9 cellular contexts compared by ENCODE assay signal in genomic region chr17:81885869-81886548, GRCh38. TPM values are rescaled to one million over a fixed set of nuclear protein-coding genes. Genes with fewer than 3 reads are reported as not detected.
A peak's percentile ranks its signal among the peaks of the same experiment; 100 is the strongest.
DNase-seq lines count a peak whose midpoint lies in the region; ATAC-seq and TF ChIP-seq lines count a peak whose summit lies in the region.
"Had no signal": no experiment of that assay in that cellular context is flagged by ENCODE, and none has a peak within 500 bp of the region (broad histone marks: within the 10 kb centered on the region; RNA-seq: fewer than 3 reads in every experiment).

No MANE protein-coding gene starts in this region.

- H3K9me3 Mint-ChIP-seq in Caco-2 (ENCODE audit: unreplicated experiment) = no peaks in the 10 kb centered on the region
- H3K9me3 Mint-ChIP-seq in activated naive CD8-positive, alpha-beta T cell treated with anti-CD3 and anti-CD28 coated beads, Interleukin-2, amount 50 U/mL, for 24 hours = no peaks in the 10 kb centered on the region
- H3K9me3 Mint-ChIP-seq in CD14-positive monocyte = no peaks in the 10 kb centered on the region
- no peaks in the 10 kb centered on the region for H3K9me3 Mint-ChIP-seq in T-cell

- no peak overlapping the region for H2BK120ac ChIP-seq in mesenchymal stem cell (ENCODE audit: low read depth, low read length)

- no peak overlapping the region for H3K18ac ChIP-seq in mesenchymal stem cell (ENCODE audit: low read depth in 1 of 2, low read length in 2 of 2)

- H4K91ac ChIP-seq in mesenchymal stem cell (ENCODE audit: low read length) = no peak overlapping the region

- no peaks in the 10 kb centered on the region for H3K9me3 ChIP-seq in Caco-2
- no peaks in the 10 kb centered on the region for H3K9me3 ChIP-seq in Loucy (ENCODE audit: insufficient read depth, low read depth, low read length)
- no peaks in the 10 kb centered on the region for H3K9me3 ChIP-seq in mesenchymal stem cell (ENCODE audit: control insufficient read depth, low read length)
- no peaks in the 10 kb centered on the region for H3K9me3 ChIP-seq in esophagus muscularis mucosa

- H3K4me2 ChIP-seq in Loucy (ENCODE audit: low read depth, low read length, poor library complexity, severe bottlenecking) (peak overlapping the region; percentile 12), mesenchymal stem cell (ENCODE audit: low read length, poor library complexity, severe bottlenecking) (no peak overlapping the region)

- CTCF ChIA-PET in Caco-2 (lab: Charles Lee) = no interaction called here
- CTCF ChIA-PET in T-cell (lab: Charles Lee) = no interaction called here

- TF ChIP-seq CTCF in Caco-2 (IDR thresholded peaks at IDR 0.05; ENCODE audit: insufficient read depth in 1 of 2, low read depth in 1 of 2, low read length in 1 of 2, severe bottlenecking in 1 of 2, unreplicated experiment in 1 of 2) = no peak
- no peak for TF ChIP-seq CTCF in Loucy (conservative IDR thresholded peaks at IDR 0.05; ENCODE audit: low read length)
- no peak for TF ChIP-seq CTCF in esophagus muscularis mucosa (IDR thresholded peaks at IDR 0.05)
- no peak for TF ChIP-seq CTCF in CD14-positive monocyte (IDR thresholded peaks at IDR 0.05)

- no peak overlapping the region for H2BK12ac ChIP-seq in mesenchymal stem cell (ENCODE audit: low read length in 2 of 2)

- no peak overlapping the region for H2AFZ ChIP-seq in Loucy (ENCODE audit: low read length)
- H2AFZ ChIP-seq in mesenchymal stem cell (ENCODE audit: low read depth, low read length) = no peak overlapping the region

- H3K27me3 Mint-ChIP-seq in Caco-2 (ENCODE audit: insufficient read depth, unreplicated experiment) (no peaks in the 10 kb centered on the region), CD14-positive monocyte (ENCODE audit: low read depth in 3 of 3) (peaks cover 0 to 3% (median 0%) of the 10 kb centered on the region in 3 donors), T-cell (no peaks in the 10 kb centered on the region)
- H3K27me3 Mint-ChIP-seq in activated naive CD8-positive, alpha-beta T cell treated with anti-CD3 and anti-CD28 coated beads, Interleukin-2, amount 50 U/mL, for 24 hours = no peaks in the 10 kb centered on the region

- H3K9ac ChIP-seq in Loucy (ENCODE audit: low read depth, low read length, poor library complexity, severe bottlenecking) = no peak overlapping the region
- H3K9ac ChIP-seq in mesenchymal stem cell (ENCODE audit: low read length) = no peak overlapping the region

- TF ChIP-seq EP300 in esophagus muscularis mucosa (IDR thresholded peaks at IDR 0.05) = no peak

- no peak overlapping the region for H3K4ac ChIP-seq in mesenchymal stem cell (ENCODE audit: low read depth in 1 of 2, low read length in 2 of 2)

- no TSS peak for BruUV-seq in Caco-2 (replicated peaks; lab: Mats Ljungman, UMichigan)

- peak overlapping the region; percentile 84 for H3K27ac Mint-ChIP-seq in Caco-2 (ENCODE audit: unreplicated experiment)
- peak overlapping the region; percentile 52 for H3K27ac Mint-ChIP-seq in activated naive CD8-positive, alpha-beta T cell treated with anti-CD3 and anti-CD28 coated beads, Interleukin-2, amount 50 U/mL, for 24 hours
- H3K27ac Mint-ChIP-seq in CD14-positive monocyte = peak overlapping the region in 3 of 7 donors; percentile 29 to 66 (median 45)
- H3K27ac Mint-ChIP-seq in T-cell = no peak overlapping the region

- H4K20me1 ChIP-seq in Loucy (ENCODE audit: insufficient read depth, low read length, poor library complexity, severe bottlenecking) = peaks cover 58% of the 10 kb centered on the region

- peaks cover 10% of the 10 kb centered on the region for H3K36me3 ChIP-seq in Caco-2 (ENCODE audit: control insufficient read depth, insufficient read depth, low read length)
- H3K36me3 ChIP-seq in Loucy (ENCODE audit: insufficient read depth, low read length) = peaks cover 59% of the 10 kb centered on the region
- peaks cover 75 to 79% of the 10 kb centered on the region in 2 experiments for H3K36me3 ChIP-seq in mesenchymal stem cell (ENCODE audit: control insufficient read depth in 1 of 2, insufficient read depth in 2 of 2, low read depth in 1 of 2, low read length in 2 of 2)
- H3K36me3 ChIP-seq in esophagus muscularis mucosa = peaks cover 35 to 81% (median 74%) of the 10 kb centered on the region in 4 donors

- WGBS in mesenchymal stem cell = 92% methylated on average over 11 of the region's 11 CpGs
- 86% methylated on average over 8 of the region's 11 CpGs for WGBS in esophagus muscularis mucosa

- no peaks in the 10 kb centered on the region for H3K9me2 ChIP-seq in Loucy (replicated peaks; ENCODE audit: low read depth, low read length)

- POLR2A ChIA-PET in Caco-2 (lab: Charles Lee) = interaction anchor here (1.6 kb wide), 1 partner anchor 11 kb away, joined by 5 read pairs; no protein-coding TSS in a partner anchor
- POLR2A ChIA-PET in T-cell (lab: Charles Lee) = no interaction called here

- H3K27me3 ChIP-seq in Caco-2 (replicated peaks; ENCODE audit: control insufficient read depth, insufficient read depth, low read length) (no peaks in the 10 kb centered on the region), Loucy (ENCODE audit: insufficient read depth, low read length, poor library complexity, severe bottlenecking) (peaks cover 7% of the 10 kb centered on the region), mesenchymal stem cell (ENCODE audit: control insufficient read depth in 1 of 2, insufficient read depth in 1 of 2, low read length in 2 of 2) (no peaks in the 10 kb centered on the region), esophagus muscularis mucosa (no peaks in the 10 kb centered on the region)

- H2BK5ac ChIP-seq in mesenchymal stem cell (ENCODE audit: low read depth, low read length, poor library complexity, severe bottlenecking) = no peak overlapping the region

- no peak for TF ChIP-seq POLR2A in esophagus muscularis mucosa (IDR thresholded peaks at IDR 0.05; ENCODE audit: low read depth)

- H2AK5ac ChIP-seq in mesenchymal stem cell (ENCODE audit: low read length, severe bottlenecking) = peak overlapping the region; percentile 45

- H3K14ac ChIP-seq in mesenchymal stem cell (ENCODE audit: low read length in 2 of 2) = no peak overlapping the region

- H3K4me1 ChIP-seq in Caco-2 (peaks cover 11% of the 10 kb centered on the region), Loucy (ENCODE audit: insufficient read depth, low read length, poor library complexity, severe bottlenecking) (peaks cover 20% of the 10 kb centered on the region), mesenchymal stem cell (ENCODE audit: control insufficient read depth, insufficient read depth, low read depth, low read length) (peaks cover 34% of the 10 kb centered on the region), esophagus muscularis mucosa (peaks cover 16 to 22% (median 19%) of the 10 kb centered on the region in 4 donors)

- H3F3A ChIP-seq in Loucy (ENCODE audit: low read depth) = no peaks in the 10 kb centered on the region

- H3K36me3 Mint-ChIP-seq in Caco-2 (ENCODE audit: insufficient read depth, unreplicated experiment) (peaks cover 100% of the 10 kb centered on the region), CD14-positive monocyte (peaks cover 57 to 89% of the 10 kb centered on the region in 2 donors), T-cell (peaks cover 36% of the 10 kb centered on the region)
- peaks cover 73% of the 10 kb centered on the region for H3K36me3 Mint-ChIP-seq in activated naive CD8-positive, alpha-beta T cell treated with anti-CD3 and anti-CD28 coated beads, Interleukin-2, amount 50 U/mL, for 24 hours (ENCODE audit: low read depth)

- H3K4me3 ChIP-seq in Caco-2 (ENCODE audit: low read depth, low read length) (no peak overlapping the region), Loucy (ENCODE audit: low read length, poor library complexity, severe bottlenecking) (no peak overlapping the region), mesenchymal stem cell (ENCODE audit: insufficient read depth in 1 of 2, low read depth in 1 of 2, low read length in 2 of 2) (no peak overlapping the region), esophagus muscularis mucosa (no peak overlapping the region)

- H3K4me3 Mint-ChIP-seq in Caco-2 (ENCODE audit: unreplicated experiment) = no peak overlapping the region
- H3K4me3 Mint-ChIP-seq in activated naive CD8-positive, alpha-beta T cell treated with anti-CD3 and anti-CD28 coated beads, Interleukin-2, amount 50 U/mL, for 24 hours = no peak overlapping the region
- H3K4me3 Mint-ChIP-seq in CD14-positive monocyte = no peak overlapping the region
- no peak overlapping the region for H3K4me3 Mint-ChIP-seq in T-cell

- peaks cover 72% of the 10 kb centered on the region for H3K79me2 ChIP-seq in Loucy (ENCODE audit: insufficient read depth, low read length)

- no peak overlapping the region for H4K8ac ChIP-seq in mesenchymal stem cell (ENCODE audit: low read length)

- H3K4me1 Mint-ChIP-seq in Caco-2 (ENCODE audit: low read depth, unreplicated experiment) (no peaks in the 10 kb centered on the region), CD14-positive monocyte (peaks cover 8% of the 10 kb centered on the region), T-cell (peaks cover 17 to 27% (median 20%) of the 10 kb centered on the region in 3 donors)
- H3K4me1 Mint-ChIP-seq in activated naive CD8-positive, alpha-beta T cell treated with anti-CD3 and anti-CD28 coated beads, Interleukin-2, amount 50 U/mL, for 24 hours = peaks cover 17% of the 10 kb centered on the region

- H2BK15ac ChIP-seq in mesenchymal stem cell (ENCODE audit: low read depth, poor library complexity, severe bottlenecking) = no peak overlapping the region

- H3K27ac ChIP-seq in mesenchymal stem cell (ENCODE audit: low read length, poor library complexity, severe bottlenecking) (peak overlapping the region; percentile 82), esophagus muscularis mucosa (replicated peaks in 1 of 4) (no peak overlapping the region)

- peaks cover 26% of the 10 kb centered on the region for H3K79me1 ChIP-seq in mesenchymal stem cell (replicated peaks; ENCODE audit: low read length, poor library complexity, severe bottlenecking)

- H3K23ac ChIP-seq in mesenchymal stem cell (ENCODE audit: low read length in 2 of 2) = no peak overlapping the region

- ATAC-seq in activated naive CD8-positive, alpha-beta T cell treated with anti-CD3 and anti-CD28 coated beads, Interleukin-2, amount 50 U/mL, for 24 hours = peak; percentile 29
- ATAC-seq in T-cell (replicated peaks in 1 of 4) (no peak), HG02938 (IDR thresholded peaks at IDR 0.05; ENCODE audit: unreplicated experiment) (no peak)

- intact Hi-C loops in Caco-2 (cut with micrococcal nuclease; ENCODE audit: unreplicated experiment) (no loop called here), esophagus muscularis mucosa (cut with DNase I) (no loop called here), CD14-positive monocyte (cut with micrococcal nuclease) (no loop called here)

- DNase-seq in Caco-2 = no peak
- DNase-seq in activated naive CD8-positive, alpha-beta T cell treated with anti-CD3 and anti-CD28 coated beads, Interleukin-2, amount 50 U/mL, for 24 hours = no peak
- no peak for DNase-seq in mesenchymal stem cell
- no peak for DNase-seq in esophagus muscularis mucosa (ENCODE audit: extremely low spot score)
- no peak for DNase-seq in CD14-positive monocyte (ENCODE audit: low spot score)
- no peak for DNase-seq in T-cell
- DNase-seq: NCI-H2081 treated with DMSO at 0.1 percent for 48 hours had no signal

RNA-seq across cellular contexts. Expression of gene ALYREF, which starts 5.4 kb away (rescaled TPM):
- 248 and 252 TPM in 2 replicates for total RNA-seq in Caco-2 (2022)
- polyA plus RNA-seq in mesenchymal stem cell (2013, experiment 1 of 2) = 44.0 TPM
- polyA plus RNA-seq in mesenchymal stem cell (2013, experiment 2 of 2) = 42.6 TPM
- 10 to 100 TPM; 44.0 to 67.7 (median 56.5) TPM for total RNA-seq in esophagus muscularis mucosa
- polyA plus RNA-seq in CD14-positive monocyte = 10 to 100 TPM; 20.2 to 57.3 TPM
- total RNA-seq in T-cell = 10 to 100 TPM; 58.2 to 82.9 (median 63.4) TPM

RNA-seq across cellular contexts. Expression of gene ANAPC11, which starts 5.5 kb away (rescaled TPM):
- 133 and 140 TPM in 2 replicates for total RNA-seq in Caco-2 (2022)
- polyA plus RNA-seq in mesenchymal stem cell (2013, experiment 1 of 2) = 263 TPM
- 272 TPM for polyA plus RNA-seq in mesenchymal stem cell (2013, experiment 2 of 2)
- 100 to 1,000 TPM; 131 to 139 (median 135) TPM for total RNA-seq in esophagus muscularis mucosa
- polyA plus RNA-seq in CD14-positive monocyte = 100 to 1,000 TPM; 397 to 512 TPM
- 10 to 100 TPM; 37.6 to 61.3 (median 51.1) TPM for total RNA-seq in T-cell

RNA-seq across cellular contexts. Expression of gene ARHGDIA, which starts 14.9 kb away (rescaled TPM):
- 253 and 292 TPM in 2 replicates for total RNA-seq in Caco-2 (2022)
- polyA plus RNA-seq in mesenchymal stem cell (2013, experiment 1 of 2) = 494 TPM
- 496 TPM for polyA plus RNA-seq in mesenchymal stem cell (2013, experiment 2 of 2)
- total RNA-seq in esophagus muscularis mucosa = 100 to 1,000 TPM; 115 to 229 (median 202) TPM
- polyA plus RNA-seq in CD14-positive monocyte = 10 to 100 TPM; 86.3 to 97.2 TPM
- 100 to 1,000 TPM; 473 to 577 (median 504) TPM for total RNA-seq in T-cell

RNA-seq across cellular contexts. Expression of gene NPB, which starts 16.0 kb away (rescaled TPM):
- total RNA-seq in Caco-2 (2022) = 0.37 and 0.68 TPM in 2 replicates
- 0.68 TPM for polyA plus RNA-seq in mesenchymal stem cell (2013, experiment 1 of 2)
- polyA plus RNA-seq in mesenchymal stem cell (2013, experiment 2 of 2) = 1.1 TPM
- 1 to 10 TPM in 1 of 4 donors, under 1 TPM in 1, not detected in 2; 0.78 to 1.8 TPM for total RNA-seq in esophagus muscularis mucosa
- under 1 TPM in 1 of 2 donors, not detected in 1; 0.16 TPM for polyA plus RNA-seq in CD14-positive monocyte
- under 1 TPM; 0.16 to 0.51 (median 0.41) TPM for total RNA-seq in T-cell

RNA-seq across cellular contexts. Expression of gene PCYT2, which starts 25.2 kb away (rescaled TPM):
- 125 and 151 TPM in 2 replicates for total RNA-seq in Caco-2 (2022)
- 50.1 TPM for polyA plus RNA-seq in mesenchymal stem cell (2013, experiment 1 of 2)
- polyA plus RNA-seq in mesenchymal stem cell (2013, experiment 2 of 2) = 48.6 TPM
- 10 to 100 TPM; 27.4 to 38.7 (median 33.3) TPM for total RNA-seq in esophagus muscularis mucosa
- polyA plus RNA-seq in CD14-positive monocyte = 10 to 100 TPM; 10.7 to 11.0 TPM
- total RNA-seq in T-cell = 10 to 100 TPM; 24.5 to 55.2 (median 48.2) TPM

Comparison
In these comparisons a context has a peak if more than half of its experiments do, and no peak if none do; other contexts are left out.
1. H3K27ac Mint-ChIP-seq: peak in Caco-2 (single experiment) and activated naive CD8-positive, alpha-beta T cell treated with anti-CD3 and anti-CD28 coated beads, Interleukin-2, amount 50 U/mL, for 24 hours (single experiment); none in T-cell (0 of 2).